In genomic region chr22:28594784-28595324, GRCh38 we compare ENCODE assay signal across 9 cellular contexts.
DNase-seq lines count a peak whose midpoint lies in the region; ATAC-seq, FAIRE-seq and TF ChIP-seq lines count a peak whose summit lies in the region.
"Had no signal": no experiment of that assay in that cellular context is flagged by ENCODE, and none has a peak within 500 bp of the region (broad histone marks: within the 10 kb centered on the region; RNA-seq: fewer than 3 reads in every experiment).

No MANE protein-coding gene starts in this region.

- H4K20me1 ChIP-seq in IMR-90 (ENCODE audit: insufficient read depth, low read length) (no peaks in the 10 kb centered on the region; the same call in 1 of the 2 replicates), HepG2 (ENCODE audit: insufficient read depth, low read length) (no peaks in the 10 kb centered on the region)

- POLR2A ChIA-PET in IMR-90 (lab: Charles Lee; ENCODE audit: unreplicated experiment) (no interaction called here), HepG2 (lab: Yijun Ruan, JAX) (no interaction called here)

- no peak overlapping the region for H3K4me3 ChIP-seq in IMR-90 (ENCODE audit: insufficient read depth, low read depth, low read length)
- no peak overlapping the region for H3K4me3 ChIP-seq in NT2/D1 (ENCODE audit: insufficient read length, low read depth)
- no peak overlapping the region for H3K4me3 ChIP-seq in HepG2 (replicated peaks in 1 of 3; ENCODE audit: insufficient read depth in 1 of 3, low read depth in 2 of 3, low read length in 3 of 3)
- no peak overlapping the region for H3K4me3 ChIP-seq in aorta (ENCODE audit: low read length in 2 of 2)
- no peak overlapping the region for H3K4me3 ChIP-seq in effector memory CD4-positive, alpha-beta T cell (ENCODE audit: insufficient read depth, low read depth, low read length, poor library complexity, severe bottlenecking)
- H3K4me3 ChIP-seq: skin epidermis had no signal

- no peak overlapping the region for H2AK9ac ChIP-seq in IMR-90 (replicated peaks; ENCODE audit: low read depth, low read length, poor library complexity)

- peaks cover 6% of the 10 kb centered on the region; the same call in 1 of the 2 replicates for H3K4me1 ChIP-seq in IMR-90 (ENCODE audit: control insufficient read depth, insufficient read depth, low read length)
- no peaks in the 10 kb centered on the region for H3K4me1 ChIP-seq in NT2/D1 (ENCODE audit: insufficient read depth, insufficient read length)
- no peaks in the 10 kb centered on the region for H3K4me1 ChIP-seq in HepG2 (ENCODE audit: insufficient read depth, low read length)
- no peaks in the 10 kb centered on the region for H3K4me1 ChIP-seq in aorta (ENCODE audit: control insufficient read depth in 1 of 2, insufficient read depth in 2 of 2, low read length in 2 of 2)
- H3K4me1 ChIP-seq in effector memory CD4-positive, alpha-beta T cell (ENCODE audit: control insufficient read depth, insufficient read depth, low read length, poor library complexity, severe bottlenecking) = no peaks in the 10 kb centered on the region

- DNase-seq in DMS114 treated with DMSO at 0.1 percent for 48 hours (lab: John Stamatoyannopoulos, UW; ENCODE audit: unreplicated experiment) = peak; percentile 79
- peak; percentile 77 for DNase-seq in IMR-90
- peak; percentile 16 for DNase-seq in NT2/D1 (ENCODE audit: low read depth, low spot score)
- DNase-seq in chondrocyte (ENCODE audit: low spot score) = no peak
- DNase-seq in HepG2 (ENCODE audit: low spot score) = peak; percentile 54
- DNase-seq in aorta = no peak
- no peak for DNase-seq in effector memory CD4-positive, alpha-beta T cell

- H3K27ac ChIP-seq in IMR-90 (ENCODE audit: insufficient read depth, low read length) (no peak overlapping the region), HepG2 (ENCODE audit: extremely low read length, insufficient read depth, low read length) (no peak overlapping the region), aorta (ENCODE audit: low read depth in 1 of 2, low read length in 2 of 2) (no peak overlapping the region)
- H3K27ac ChIP-seq in effector memory CD4-positive, alpha-beta T cell (ENCODE audit: insufficient read depth, low read length, poor library complexity, severe bottlenecking) = no peak overlapping the region
- H3K27ac ChIP-seq: skin epidermis had no signal

- H3K9ac ChIP-seq in IMR-90 (ENCODE audit: low read depth, low read length) = peak overlapping the region; percentile 7; the same call in 1 of the 2 replicates
- H3K9ac ChIP-seq in NT2/D1 (ENCODE audit: insufficient read length, low read depth) = no peak overlapping the region
- no peak overlapping the region for H3K9ac ChIP-seq in HepG2 (ENCODE audit: insufficient read depth, low read depth, low read length)

- peak; percentile 73 for FAIRE-seq in HepG2 (lab: Jason Lieb, UNC)

- H3K18ac ChIP-seq in IMR-90 (ENCODE audit: low read depth, low read length) = no peak overlapping the region; the same call in 1 of the 2 replicates

- BruUV-seq in IMR-90 (replicated peaks; lab: Mats Ljungman, UMichigan) (no TSS peak), HepG2 (replicated peaks; lab: Mats Ljungman, UMichigan) (no TSS peak)

- no peak overlapping the region for H3K27ac Mint-ChIP-seq in chondrocyte (ENCODE audit: unreplicated experiment)

- H3K79me2 ChIP-seq in HepG2 (ENCODE audit: insufficient read depth, low read length) = peaks cover 3% of the 10 kb centered on the region

- no peak overlapping the region for H3K23ac ChIP-seq in IMR-90 (ENCODE audit: low read depth, low read length)

- ATAC-seq in IMR-90 (ENCODE audit: low read depth) (peak; percentile 95), HepG2 (peak; percentile 82), aorta (ENCODE audit: low FRiP score) (peak; percentile 83), HG03521 (IDR thresholded peaks at IDR 0.05; ENCODE audit: unreplicated experiment) (no peak)

- H4K91ac ChIP-seq in IMR-90 (ENCODE audit: insufficient read depth, low read depth, low read length) = no peak overlapping the region

- no peak overlapping the region for H3K4ac ChIP-seq in IMR-90 (ENCODE audit: low read depth, low read length)

- no peak overlapping the region for H4K8ac ChIP-seq in IMR-90 (ENCODE audit: low read depth in 2 of 2, low read length in 2 of 2)

- no peak for TF ChIP-seq EP300 in HepG2 (IDR thresholded peaks at IDR 0.05; ENCODE audit: low read depth in 2 of 2, low read length in 2 of 2)
- TF ChIP-seq EP300 in HepG2 (CRISPR knock-in tag; IDR thresholded peaks at IDR 0.05; ENCODE audit: borderline replicate concordance) = no peak

- CTCF ChIA-PET in IMR-90 (lab: Yijun Ruan, JAX) (no interaction called here), HepG2 (lab: Yijun Ruan, JAX; ENCODE audit: low intra/inter-chr PET ratio, low total read pairs) (interaction anchor here (1.3 to 2.5 kb wide), 2 partner anchors 543 to 575 kb away, joined by 6 to 31 read pairs; no protein-coding TSS in a partner anchor)

- in situ Hi-C loops in IMR-90 (cut with MboI; ENCODE audit: low sequenced_read_pairs) = loop anchor here (5.0 to 10.0 kb wide), 2 partner anchors 543 to 570 kb away; no protein-coding TSS in a partner anchor
- in situ Hi-C loops in HepG2 (cut with HindIII; ENCODE audit: extremely low pct_ligation_motif_present, low pct_unique_long_range_greater_than_20kb) = loop anchor here (5.0 kb wide), 2 partner anchors 543 to 573 kb away; no protein-coding TSS in a partner anchor

- no peak overlapping the region for H2BK15ac ChIP-seq in IMR-90 (ENCODE audit: low read depth, low read length)

- H3K14ac ChIP-seq in IMR-90 (replicated peaks; ENCODE audit: low read depth, low read length) = no peak overlapping the region

- peaks cover 27% of the 10 kb centered on the region for H3K4me1 Mint-ChIP-seq in chondrocyte (ENCODE audit: low read depth)

- H2AFZ ChIP-seq in IMR-90 (replicated peaks; ENCODE audit: low read length, poor library complexity) (no peak overlapping the region), HepG2 (ENCODE audit: low read length) (no peak overlapping the region)

- H3K27me3 ChIP-seq in IMR-90 (ENCODE audit: control insufficient read depth, insufficient read depth, low read length) = no peaks in the 10 kb centered on the region
- H3K27me3 ChIP-seq in NT2/D1 (ENCODE audit: insufficient read depth, insufficient read length) = no peaks in the 10 kb centered on the region
- H3K27me3 ChIP-seq in HepG2 (ENCODE audit: control insufficient read depth in 1 of 2, insufficient read depth in 2 of 2, low read length in 2 of 2) = no peaks in the 10 kb centered on the region
- H3K27me3 ChIP-seq in aorta (ENCODE audit: control insufficient read depth in 1 of 2, insufficient read depth in 2 of 2, low read length in 1 of 2) = no peaks in the 10 kb centered on the region
- H3K27me3 ChIP-seq in effector memory CD4-positive, alpha-beta T cell (replicated peaks; ENCODE audit: control insufficient read depth, insufficient read depth, low read length, poor library complexity, severe bottlenecking) = no peaks in the 10 kb centered on the region

- TF ChIP-seq POLR2A in IMR-90 (IDR thresholded peaks at IDR 0.05; ENCODE audit: low read depth, low read length) = no peak
- no peak for TF ChIP-seq POLR2A in HepG2 (IDR thresholded peaks at IDR 0.05; ENCODE audit: insufficient read depth in 1 of 2, low read depth in 2 of 2, low read length in 2 of 2)

- H3K4me3 Mint-ChIP-seq in chondrocyte (ENCODE audit: unreplicated experiment) = no peak overlapping the region

- intact Hi-C loops in IMR-90 (cut with micrococcal nuclease) = loop anchor here (1.0 to 10.0 kb wide), 6 partner anchors 152 to 713 kb away; no protein-coding TSS in a partner anchor
- intact Hi-C loops in HepG2 (cut with micrococcal nuclease; ENCODE audit: unreplicated experiment) = loop anchor here (1.0 kb wide), 3 partner anchors 152 to 575 kb away; no protein-coding TSS in a partner anchor
- intact Hi-C loops in aorta (cut with DNase I) = loop anchor here (2.0 to 5.0 kb wide), 2 partner anchors 542 to 543 kb away; no protein-coding TSS in a partner anchor

- no peaks in the 10 kb centered on the region for H3K9me3 ChIP-seq in IMR-90 (ENCODE audit: control insufficient read depth, insufficient read depth, low read length)
- no peaks in the 10 kb centered on the region for H3K9me3 ChIP-seq in NT2/D1 (ENCODE audit: insufficient read depth, low read length)
- H3K9me3 ChIP-seq in HepG2 (ENCODE audit: low read length) = no peaks in the 10 kb centered on the region
- no peaks in the 10 kb centered on the region for H3K9me3 ChIP-seq in aorta (ENCODE audit: control insufficient read depth, low read length)
- no peaks in the 10 kb centered on the region for H3K9me3 ChIP-seq in effector memory CD4-positive, alpha-beta T cell (ENCODE audit: control insufficient read depth, low read length)

- H3K36me3 Mint-ChIP-seq in chondrocyte (ENCODE audit: low read depth) = no peaks in the 10 kb centered on the region

- H3K27me3 Mint-ChIP-seq in chondrocyte (ENCODE audit: low read depth) = no peaks in the 10 kb centered on the region

- H2BK20ac ChIP-seq in IMR-90 (ENCODE audit: low read depth, low read length) = no peak overlapping the region

- H2BK5ac ChIP-seq in IMR-90 (ENCODE audit: low read depth, low read length, poor library complexity, severe bottlenecking) = no peak overlapping the region

- H2AK5ac ChIP-seq in IMR-90 (ENCODE audit: low read depth, low read length) = no peak overlapping the region

- no peak overlapping the region for H2BK120ac ChIP-seq in IMR-90 (ENCODE audit: low read depth, low read length)

- TF ChIP-seq RAD21 in IMR-90 (IDR thresholded peaks at IDR 0.05; ENCODE audit: low read length) = peak; percentile 93
- peak; percentile 64 for TF ChIP-seq RAD21 in HepG2 (CRISPR knock-in tag; IDR thresholded peaks at IDR 0.05)

- no peaks in the 10 kb centered on the region for H3K9me3 Mint-ChIP-seq in chondrocyte (ENCODE audit: low read depth)

- H3K9me1 ChIP-seq in IMR-90 (ENCODE audit: insufficient read depth, low read length) = no peaks in the 10 kb centered on the region

- peaks cover 0 to 3% of the 10 kb centered on the region in 2 experiments; a peak in 2 of 4 replicates for H3K79me1 ChIP-seq in IMR-90 (ENCODE audit: low read depth in 1 of 2, low read length in 2 of 2)

- no peaks in the 10 kb centered on the region for H3K36me3 ChIP-seq in IMR-90 (ENCODE audit: control insufficient read depth, insufficient read depth, low read length)
- no peaks in the 10 kb centered on the region for H3K36me3 ChIP-seq in NT2/D1 (ENCODE audit: insufficient read depth, insufficient read length, low read length)
- no peaks in the 10 kb centered on the region for H3K36me3 ChIP-seq in HepG2 (replicated peaks in 1 of 2; ENCODE audit: control insufficient read depth in 1 of 2, insufficient read depth in 2 of 2, low read length in 2 of 2)
- no peaks in the 10 kb centered on the region for H3K36me3 ChIP-seq in aorta (ENCODE audit: control insufficient read depth in 1 of 2, insufficient read depth in 2 of 2, low read length in 1 of 2)
- no peaks in the 10 kb centered on the region for H3K36me3 ChIP-seq in effector memory CD4-positive, alpha-beta T cell (ENCODE audit: control insufficient read depth, insufficient read depth, low read length)

- H3K4me2 ChIP-seq in IMR-90 (ENCODE audit: low read depth, low read length) (no peak overlapping the region), HepG2 (ENCODE audit: low read depth, low read length) (no peak overlapping the region)

- no peak overlapping the region for H3K56ac ChIP-seq in IMR-90 (ENCODE audit: extremely low read depth, insufficient read depth, low read length)

- H4K5ac ChIP-seq in IMR-90 (ENCODE audit: low read depth, low read length) = no peak overlapping the region

- no CpG with 5 or more reads among the region's 3 CpGs for WGBS in IMR-90 (ENCODE audit: extremely low coverage in 2 of 2, insufficient read length in 1 of 2), 2 experiments
- 28% methylated on average over 3 of the region's 3 CpGs for WGBS in HepG2 (ENCODE audit: low lambda C conversion rate)
- 12 to 17% methylated on average over 3 of the region's 3 CpGs for WGBS in aorta, 2 donors

- TF ChIP-seq CTCF in IMR-90 (conservative IDR thresholded peaks at IDR 0.05; ENCODE audit: low read depth, low read length) (peak; percentile 82), chondrocyte (IDR thresholded peaks at IDR 0.05) (peak; percentile 96), HepG2 (CRISPR knock-in tag; IDR thresholded peaks at IDR 0.05) (peak; percentile 74)

- dilution Hi-C loops in IMR-90 (cut with HindIII; ENCODE audit: low sequenced_read_pairs, unreplicated experiment) = no loop called here

Comparison
In these comparisons a context has a peak if more than half of its experiments do, and no peak if none do; other contexts are left out.
1. DNase-seq: peak in DMS114 treated with DMSO at 0.1 percent for 48 hours (single experiment), IMR-90 (single experiment), NT2/D1 (single experiment) and HepG2 (single experiment); none in chondrocyte (single experiment), aorta (0 of 2) and effector memory CD4-positive, alpha-beta T cell (0 of 3).
2. Peak in every context shown above with its lines, with median percentiles within 50 percentile points of each other: CTCF ChIP-seq.